In the genomic region with DNA sequence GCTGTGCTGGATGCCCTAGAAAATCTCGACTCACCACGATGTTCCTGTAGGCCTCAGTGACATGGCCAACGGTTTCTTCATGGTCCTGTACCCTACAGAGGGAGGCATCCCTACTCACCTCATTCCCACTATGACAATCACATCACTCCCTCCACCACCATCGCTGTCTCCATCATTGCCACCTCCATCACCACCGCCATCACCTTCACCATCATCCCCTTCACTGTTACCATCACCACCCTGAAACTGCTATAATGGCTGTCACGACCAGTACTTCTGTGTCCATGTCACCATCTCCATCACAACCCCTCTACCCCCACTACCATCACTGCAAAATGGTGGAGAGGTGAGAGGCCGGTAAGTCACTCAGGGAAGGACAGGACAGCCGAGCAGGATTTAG, we compare ENCODE assay signal across 1 cellular context.
TF ChIP-seq lines count a peak whose summit lies in the region.

No MANE protein-coding gene starts in this region.

TF ChIP-seq in H1, 55 proteins besides CTCF, POLR2A, EP300 and RAD21:
- TF ChIP-seq KDM5A (IDR thresholded peaks at IDR 0.05; ENCODE audit: low read length) (no peak), BACH1 (IDR thresholded peaks at IDR 0.05; ENCODE audit: low read length) (no peak), SIN3A (conservative IDR thresholded peaks at IDR 0.05 in 1 of 2, IDR thresholded peaks at IDR 0.05 in 1 of 2; ENCODE audit: low read depth in 1 of 2, low read length in 2 of 2) (no peak), TAF7 (optimal IDR thresholded peaks at IDR 0.05; ENCODE audit: borderline replicate concordance, low read depth, low read length) (no peak), GTF2F1 (IDR thresholded peaks at IDR 0.05; ENCODE audit: borderline replicate concordance, low read depth, low read length) (no peak), TAF1 (IDR thresholded peaks at IDR 0.05; ENCODE audit: low read depth, low read length) (no peak), POU5F1 (IDR thresholded peaks at IDR 0.05; ENCODE audit: low read depth, low read length) (no peak), RNF2 (IDR thresholded peaks at IDR 0.05; ENCODE audit: borderline replicate concordance, low read depth, low read length, missing control alignments, poor library complexity, severe bottlenecking) (no peak), SRF (IDR thresholded peaks at IDR 0.05; ENCODE audit: low read depth, low read length) (no peak), RBBP5 (IDR thresholded peaks at IDR 0.05; ENCODE audit: borderline replicate concordance, low read depth, low read length) (no peak), RXRA (IDR thresholded peaks at IDR 0.05; ENCODE audit: insufficient read depth, low read depth, low read length) (no peak), NRF1 (IDR thresholded peaks at IDR 0.05; ENCODE audit: low read depth, low read length) (no peak)
- TF ChIP-seq, protein P1, sequence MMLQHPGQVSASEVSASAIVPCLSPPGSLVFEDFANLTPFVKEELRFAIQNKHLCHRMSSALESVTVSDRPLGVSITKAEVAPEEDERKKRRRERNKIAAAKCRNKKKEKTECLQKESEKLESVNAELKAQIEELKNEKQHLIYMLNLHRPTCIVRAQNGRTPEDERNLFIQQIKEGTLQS (IDR thresholded peaks at IDR 0.05; ENCODE audit: insufficient read depth, low read depth, low read length), result no peak
